ENCODE assay signal across 26 cellular contexts in the genomic region with DNA sequence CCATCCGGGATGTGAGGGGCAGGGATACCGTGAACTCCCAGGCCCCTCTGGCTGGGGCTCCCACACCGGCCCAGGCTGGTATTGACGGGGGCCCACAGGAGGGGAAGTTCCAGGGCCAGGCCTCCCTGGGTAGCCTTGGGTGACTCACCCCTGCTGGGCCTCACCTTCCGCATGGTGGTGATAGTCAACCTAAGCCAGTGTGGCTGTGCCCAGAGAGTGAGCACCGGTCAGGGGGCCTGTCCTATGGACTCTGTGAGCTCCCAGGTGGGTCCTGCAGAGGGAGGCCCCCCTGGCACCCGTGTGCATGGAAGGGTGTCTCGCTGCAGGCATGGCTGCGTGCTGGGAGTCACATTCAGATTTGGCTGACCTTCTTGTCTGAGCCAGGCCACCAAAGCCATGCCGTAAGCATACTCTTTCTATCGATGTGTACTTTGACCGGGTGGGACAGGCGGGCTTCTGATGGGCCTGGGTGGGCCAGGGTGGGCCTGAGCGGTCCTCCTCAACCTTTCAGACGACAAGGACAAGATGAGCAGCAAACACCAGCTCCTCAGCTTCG. TPM values are rescaled to one million over a fixed set of nuclear protein-coding genes. Genes with fewer than 3 reads are reported as not detected.
DNase-seq lines count a peak whose midpoint lies in the region; ATAC-seq and TF ChIP-seq lines count a peak whose summit lies in the region.
"Had no signal": no experiment of that assay in that cellular context is flagged by ENCODE, and none has a peak within 500 bp of the region (broad histone marks: within the 10 kb centered on the region; RNA-seq: fewer than 3 reads in every experiment).

No MANE protein-coding gene starts in this region.

- TF ChIP-seq POLR2A in heart left ventricle (IDR thresholded peaks at IDR 0.05) (no peak), NB4 (IDR thresholded peaks at IDR 0.05; ENCODE audit: extremely low read depth, insufficient read length) (no peak)

- no peak for DNase-seq in heart left ventricle
- DNase-seq in left ventricle myocardium superior: no peak
- peak; percentile 73 for DNase-seq in NB4 (ENCODE audit: low read depth)
- peak; percentile 28 for DNase-seq in iris pigment epithelial cell (ENCODE audit: low read depth)
- DNase-seq in HAP-1 (ENCODE audit: low spot score in 2 of 2): no peak
- no peak for DNase-seq in NCI-H2081 (lab: John Stamatoyannopoulos, UW)
- DNase-seq in posterior vena cava (ENCODE audit: low spot score): no peak
- DNase-seq: activated CD8-positive, alpha-beta T cell treated with anti-CD3 and anti-CD28 coated beads for 36 hours; activated naive CD4-positive, alpha-beta T cell treated with anti-CD3 and anti-CD28 coated beads for 36 hours; DMS153; foreskin melanocyte; IMR-90; kidney glomerular epithelial cell; mammary epithelial cell; NCI-H1105 treated with DMSO at 0.1 percent for 48 hours; NCI-H187 treated with DMSO at 0.1 percent for 48 hours; NCI-H524 treated with DMSO at 0.1 percent for 48 hours; nephron progenitor cell; SHP77; stimulated activated CD4-positive, alpha-beta T cell treated with anti-CD3 and anti-CD28 coated beads, Interleukin-1b, Interleukin-23, amount 100 ng/mL, for 48 hours had no signal

- H3K9me3 ChIP-seq in heart left ventricle (no peaks in the 10 kb centered on the region), HAP-1 (no peaks in the 10 kb centered on the region)
- H3K9me3 ChIP-seq: body of pancreas, pancreas, thoracic aorta had no signal

- 84 to 87% (median 86%) methylated on average over 8 to 16 of the region's 16 CpGs for WGBS in heart left ventricle, 4 donors

- peaks cover 0 to 16% (median 4%) of the 10 kb centered on the region in 12 donors for H3K4me1 ChIP-seq in heart left ventricle
- no peaks in the 10 kb centered on the region for H3K4me1 ChIP-seq in HAP-1
- H3K4me1 ChIP-seq: body of pancreas, pancreas had no signal

- in situ Hi-C loops in HAP-1 (cut with MboI; ENCODE audit: low sequenced_read_pairs): no loop called here

- TF ChIP-seq CTCF in heart left ventricle (IDR thresholded peaks at IDR 0.05) (no peak), NB4 (IDR thresholded peaks at IDR 0.05; ENCODE audit: low read depth, low read length) (no peak)

- peaks cover 0 to 94% (median 81%) of the 10 kb centered on the region in 9 donors for H3K36me3 ChIP-seq in heart left ventricle
- H3K36me3 ChIP-seq in HAP-1 (replicated peaks): peaks cover 78% of the 10 kb centered on the region

- peak overlapping the region in 7 of 12 donors; percentile 28 to 90 (median 54) for H3K27ac ChIP-seq in heart left ventricle
- H3K27ac ChIP-seq: body of pancreas, pancreas, thoracic aorta had no signal

- peak in 1 of 4 donors; percentile 2 for ATAC-seq in heart left ventricle
- ATAC-seq in left ventricle myocardium superior: no peak
- no peak for ATAC-seq in HG03565 (IDR thresholded peaks at IDR 0.05; ENCODE audit: unreplicated experiment)
- ATAC-seq: activated CD8-positive, alpha-beta T cell treated with anti-CD3 and anti-CD28 coated beads for 36 hours; body of pancreas had no signal

- intact Hi-C loops in heart left ventricle (cut with DNase I) (no loop called here), left ventricle myocardium superior (cut with micrococcal nuclease) (no loop called here), posterior vena cava (cut with DNase I) (no loop called here)

- H3K4me3 ChIP-seq in heart left ventricle: no peak overlapping the region
- H3K4me3 ChIP-seq in NB4 (ENCODE audit: low read depth, low read length): no peak overlapping the region
- H3K4me3 ChIP-seq in HAP-1: no peak overlapping the region
- H3K4me3 ChIP-seq: body of pancreas, pancreas, smooth muscle cell, thoracic aorta had no signal

- no peaks in the 10 kb centered on the region for H3K27me3 ChIP-seq in heart left ventricle
- no peaks in the 10 kb centered on the region for H3K27me3 ChIP-seq in HAP-1 (ENCODE audit: low read depth)
- H3K27me3 ChIP-seq: body of pancreas, pancreas had no signal

RNA-seq across cellular contexts. Expression of gene DHX34, which starts 27.6 kb away (rescaled TPM):
- 10 to 100 TPM in 2 of 9 donors, 1 to 10 TPM in 7; 3.7 to 10.6 (median 6.7) TPM for total RNA-seq in heart left ventricle
- 10 to 100 TPM in 1 of 2 donors, 1 to 10 TPM in 1; 6.1 to 13.3 TPM for polyA plus RNA-seq in heart left ventricle
- total RNA-seq in left ventricle myocardium superior: 7.3 TPM
- total RNA-seq in posterior vena cava: 1 to 10 TPM; 7.7 to 7.9 TPM

RNA-seq across cellular contexts. Expression of gene MEIS3, which starts 42.7 kb away (rescaled TPM):
- total RNA-seq in heart left ventricle (1 to 10 TPM; 1.8 to 6.0 (median 2.5) TPM), left ventricle myocardium superior (3.4 TPM), posterior vena cava (10 to 100 TPM; 24.3 to 26.0 TPM)
- polyA plus RNA-seq in heart left ventricle: 1 to 10 TPM; 2.4 to 3.7 TPM
- total RNA-seq: activated CD8-positive, alpha-beta T cell treated with anti-CD3 and anti-CD28 coated beads for 36 hours; activated naive CD4-positive, alpha-beta T cell treated with anti-CD3 and anti-CD28 coated beads for 36 hours had no signal

RNA-seq across cellular contexts. Expression of gene C5AR2, which starts 44.7 kb away (rescaled TPM):
- total RNA-seq in heart left ventricle (1 to 10 TPM in 3 of 9 donors, under 1 TPM in 6; 0.12 to 3.3 (median 0.94) TPM), left ventricle myocardium superior (0.42 TPM), posterior vena cava (1 to 10 TPM; 2.7 to 8.2 TPM)
- under 1 TPM; 0.23 to 0.55 TPM for polyA plus RNA-seq in heart left ventricle
- total RNA-seq: A673; activated naive CD4-positive, alpha-beta T cell treated with anti-CD3 and anti-CD28 coated beads for 36 hours; IMR-90 had no signal
- polyA plus RNA-seq: IMR-90, smooth muscle cell had no signal

Comparison
In these comparisons a context has a peak if more than half of its experiments do, and no peak if none do; other contexts are left out.
1. DNase-seq: peak in NB4 (single experiment) and iris pigment epithelial cell (single experiment); none in heart left ventricle (0 of 5), left ventricle myocardium superior (single experiment), HAP-1 (0 of 2), NCI-H2081 (0 of 2) and posterior vena cava (single experiment).